ENCODE assay signal across 8 cellular contexts in the genomic region with DNA sequence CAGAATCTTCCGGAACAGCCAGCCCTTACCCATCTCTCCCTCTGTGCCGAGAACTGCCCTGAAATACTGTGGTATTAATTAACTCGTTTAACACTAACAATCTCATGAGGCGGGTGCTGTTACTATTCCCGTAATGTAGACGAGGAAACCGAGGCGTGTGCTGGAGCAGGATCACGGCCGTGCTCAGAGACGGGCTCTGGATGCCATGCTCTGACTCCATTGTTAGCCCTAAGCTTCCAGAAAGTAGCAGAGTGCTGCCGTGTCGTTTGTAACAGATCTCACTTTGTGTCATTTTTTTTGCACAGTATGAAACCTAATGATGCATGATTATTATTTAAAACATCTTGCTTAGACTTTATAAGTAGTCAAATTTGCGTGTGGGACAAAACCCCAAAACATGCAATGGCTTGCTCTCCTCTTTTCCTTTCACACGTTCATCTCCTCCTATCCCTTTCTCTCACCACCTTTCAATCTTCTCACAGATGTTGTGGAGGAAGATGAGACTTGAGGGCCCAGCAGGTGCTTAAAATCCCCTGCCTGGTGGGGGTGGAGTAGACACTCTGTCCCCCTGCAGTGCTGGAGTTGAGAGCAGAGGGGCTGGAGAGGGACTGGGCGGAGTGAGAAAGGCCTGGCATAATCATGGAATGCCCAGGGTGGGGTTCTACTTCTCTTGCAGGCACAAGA. TPM values are rescaled to one million over a fixed set of nuclear protein-coding genes. Genes with fewer than 3 reads are reported as not detected.
DNase-seq lines count a peak whose midpoint lies in the region; ATAC-seq and TF ChIP-seq lines count a peak whose summit lies in the region.

No MANE protein-coding gene starts in this region.

- H3K27me3 ChIP-seq in iPS-18a (ENCODE audit: control insufficient read depth, insufficient read depth, low read length), result peaks cover 8% of the 10 kb centered on the region

- peaks cover 32% of the 10 kb centered on the region for H3K36me3 ChIP-seq in iPS-18a (ENCODE audit: control insufficient read depth, low read depth, low read length)

- H3K27me3 Mint-ChIP-seq in activated naive CD4-positive, alpha-beta T cell treated with anti-CD3 and anti-CD28 coated beads, Interleukin-2, amount 10 ng/mL, durations not matched to agents 7 days and 5 days, result no peaks in the 10 kb centered on the region
- H3K27me3 Mint-ChIP-seq in IgD-negative memory B cell (no peaks in the 10 kb centered on the region), osteocyte (ENCODE audit: unreplicated experiment) (no peaks in the 10 kb centered on the region)
- H3K27me3 Mint-ChIP-seq in activated naive CD8-positive, alpha-beta T cell treated with anti-CD3 and anti-CD28 coated beads, Interleukin-2, amount 50 U/mL, for 24 hours, result no peaks in the 10 kb centered on the region
- no peaks in the 10 kb centered on the region for H3K27me3 Mint-ChIP-seq in stimulated activated naive CD8-positive, alpha-beta T cell treated with anti-CD3 and anti-CD28 coated beads, Interleukin-15, amount 100 ng/mL, for 72 hours

- no peak for TF ChIP-seq CTCF in osteocyte (IDR thresholded peaks at IDR 0.05)

- peaks cover 46% of the 10 kb centered on the region for H3K4me1 Mint-ChIP-seq in activated naive CD4-positive, alpha-beta T cell treated with anti-CD3 and anti-CD28 coated beads, Interleukin-2, amount 10 ng/mL, durations not matched to agents 7 days and 5 days
- H3K4me1 Mint-ChIP-seq in IgD-negative memory B cell (peaks cover 24 to 38% (median 30%) of the 10 kb centered on the region in 3 donors), osteocyte (ENCODE audit: unreplicated experiment) (no peaks in the 10 kb centered on the region)
- peaks cover 43% of the 10 kb centered on the region for H3K4me1 Mint-ChIP-seq in activated naive CD8-positive, alpha-beta T cell treated with anti-CD3 and anti-CD28 coated beads, Interleukin-2, amount 50 U/mL, for 24 hours
- H3K4me1 Mint-ChIP-seq in stimulated activated naive CD8-positive, alpha-beta T cell treated with anti-CD3 and anti-CD28 coated beads, Interleukin-15, amount 100 ng/mL, for 72 hours, result peaks cover 52% of the 10 kb centered on the region

- peaks cover 21% of the 10 kb centered on the region for H3K4me1 ChIP-seq in iPS-18a (ENCODE audit: control insufficient read depth, low read depth, low read length)

- peaks cover 54% of the 10 kb centered on the region for H3K36me3 Mint-ChIP-seq in activated naive CD4-positive, alpha-beta T cell treated with anti-CD3 and anti-CD28 coated beads, Interleukin-2, amount 10 ng/mL, durations not matched to agents 7 days and 5 days
- H3K36me3 Mint-ChIP-seq in IgD-negative memory B cell, result peaks cover 13% of the 10 kb centered on the region
- peaks cover 31% of the 10 kb centered on the region for H3K36me3 Mint-ChIP-seq in activated naive CD8-positive, alpha-beta T cell treated with anti-CD3 and anti-CD28 coated beads, Interleukin-2, amount 50 U/mL, for 24 hours (ENCODE audit: low read depth)
- H3K36me3 Mint-ChIP-seq in osteocyte (ENCODE audit: unreplicated experiment), result no peaks in the 10 kb centered on the region

- no peak overlapping the region for H3K27ac ChIP-seq in iPS-18a (ENCODE audit: low read length)

- CTCF ChIA-PET in activated naive CD4-positive, alpha-beta T cell treated with anti-CD3 and anti-CD28 coated beads, Interleukin-2, amount 10 ng/mL, durations not matched to agents 7 days and 5 days (lab: Charles Lee), result interaction anchor here (1.1 kb wide), 1 partner anchor 11 kb away, joined by 3 read pairs; no protein-coding TSS in a partner anchor

- no peaks in the 10 kb centered on the region for H3K9me3 ChIP-seq in iPS-18a (ENCODE audit: control insufficient read depth, low read depth, low read length)

- DNase-seq in activated naive CD4-positive, alpha-beta T cell treated with anti-CD3 and anti-CD28 coated beads, Interleukin-2, amount 10 ng/mL, durations not matched to agents 7 days and 5 days, result no peak
- no peak for DNase-seq in activated naive CD4-positive, alpha-beta T cell (lab: John Stamatoyannopoulos, UW)
- DNase-seq in activated naive CD8-positive, alpha-beta T cell treated with anti-CD3 and anti-CD28 coated beads, Interleukin-2, amount 50 U/mL, for 24 hours, result no peak
- DNase-seq in stimulated activated naive CD8-positive, alpha-beta T cell treated with anti-CD3 and anti-CD28 coated beads, Interleukin-15, amount 100 ng/mL, for 72 hours, result no peak
- DNase-seq in osteocyte (ENCODE audit: extremely low spot score, unreplicated experiment), result no peak

- ATAC-seq in activated naive CD8-positive, alpha-beta T cell treated with anti-CD3 and anti-CD28 coated beads, Interleukin-2, amount 50 U/mL, for 24 hours, result peak; percentile 11
- ATAC-seq in stimulated activated naive CD8-positive, alpha-beta T cell treated with anti-CD3 and anti-CD28 coated beads, Interleukin-15, amount 100 ng/mL, for 72 hours, result peak; percentile 41
- no peak for ATAC-seq in GM21423 (IDR thresholded peaks at IDR 0.05; ENCODE audit: unreplicated experiment)

- H3K4me3 Mint-ChIP-seq in activated naive CD4-positive, alpha-beta T cell treated with anti-CD3 and anti-CD28 coated beads, Interleukin-2, amount 10 ng/mL, durations not matched to agents 7 days and 5 days, result peak overlapping the region; percentile 92
- H3K4me3 Mint-ChIP-seq in IgD-negative memory B cell (peak overlapping the region; percentile 92 to 99 (median 94)), osteocyte (ENCODE audit: unreplicated experiment) (no peak overlapping the region)
- peak overlapping the region; percentile 88 for H3K4me3 Mint-ChIP-seq in activated naive CD8-positive, alpha-beta T cell treated with anti-CD3 and anti-CD28 coated beads, Interleukin-2, amount 50 U/mL, for 24 hours
- H3K4me3 Mint-ChIP-seq in stimulated activated naive CD8-positive, alpha-beta T cell treated with anti-CD3 and anti-CD28 coated beads, Interleukin-15, amount 100 ng/mL, for 72 hours, result peak overlapping the region; percentile 91 to 98

- H3K27ac Mint-ChIP-seq in activated naive CD4-positive, alpha-beta T cell treated with anti-CD3 and anti-CD28 coated beads, Interleukin-2, amount 10 ng/mL, durations not matched to agents 7 days and 5 days, result peak overlapping the region; percentile 93
- peak overlapping the region; percentile 63 to 93 (median 85) for H3K27ac Mint-ChIP-seq in IgD-negative memory B cell
- peak overlapping the region; percentile 94 for H3K27ac Mint-ChIP-seq in activated naive CD8-positive, alpha-beta T cell treated with anti-CD3 and anti-CD28 coated beads, Interleukin-2, amount 50 U/mL, for 24 hours
- peak overlapping the region; percentile 97 to 99 for H3K27ac Mint-ChIP-seq in stimulated activated naive CD8-positive, alpha-beta T cell treated with anti-CD3 and anti-CD28 coated beads, Interleukin-15, amount 100 ng/mL, for 72 hours
- no peak overlapping the region for H3K27ac Mint-ChIP-seq in osteocyte (ENCODE audit: unreplicated experiment)

- H3K9me3 Mint-ChIP-seq in activated naive CD4-positive, alpha-beta T cell treated with anti-CD3 and anti-CD28 coated beads, Interleukin-2, amount 10 ng/mL, durations not matched to agents 7 days and 5 days, result no peaks in the 10 kb centered on the region
- H3K9me3 Mint-ChIP-seq in IgD-negative memory B cell (no peaks in the 10 kb centered on the region), osteocyte (ENCODE audit: unreplicated experiment) (no peaks in the 10 kb centered on the region)
- H3K9me3 Mint-ChIP-seq in activated naive CD8-positive, alpha-beta T cell treated with anti-CD3 and anti-CD28 coated beads, Interleukin-2, amount 50 U/mL, for 24 hours, result no peaks in the 10 kb centered on the region
- H3K9me3 Mint-ChIP-seq in stimulated activated naive CD8-positive, alpha-beta T cell treated with anti-CD3 and anti-CD28 coated beads, Interleukin-15, amount 100 ng/mL, for 72 hours, result no peaks in the 10 kb centered on the region

- H3K9ac ChIP-seq in iPS-18a (ENCODE audit: low read length), result peak overlapping the region; percentile 72

- peak overlapping the region; percentile 81 for H3K4me3 ChIP-seq in iPS-18a (ENCODE audit: low read length)

RNA-seq across cellular contexts. Expression of a gene that starts 0.5 kb away (rescaled TPM):
- 5.2 TPM for polyA plus RNA-seq in IgD-negative memory B cell
- total RNA-seq in osteocyte, result not detected in 2 replicates

RNA-seq across cellular contexts. Expression of a gene that starts 0.7 kb away (rescaled TPM):
- polyA plus RNA-seq in IgD-negative memory B cell, result 29.1 TPM
- total RNA-seq in osteocyte, result not detected in 2 replicates

RNA-seq across cellular contexts. Expression of a gene that starts 17.6 kb away (rescaled TPM):
- not detected for polyA plus RNA-seq in IgD-negative memory B cell
- not detected in 2 replicates for total RNA-seq in osteocyte

RNA-seq across cellular contexts. Expression of a gene that starts 44.8 kb away (rescaled TPM):
- polyA plus RNA-seq in IgD-negative memory B cell, result 118 TPM
- total RNA-seq in osteocyte, result 66.3 and 72.9 TPM in 2 replicates

RNA-seq across cellular contexts. Expression of a gene that starts 55.3 kb away (rescaled TPM):
- 5.1 TPM for polyA plus RNA-seq in IgD-negative memory B cell
- 5.9 and 8.0 TPM in 2 replicates for total RNA-seq in osteocyte
